ENCODE assay signal across 2 cellular contexts in the genomic region with DNA sequence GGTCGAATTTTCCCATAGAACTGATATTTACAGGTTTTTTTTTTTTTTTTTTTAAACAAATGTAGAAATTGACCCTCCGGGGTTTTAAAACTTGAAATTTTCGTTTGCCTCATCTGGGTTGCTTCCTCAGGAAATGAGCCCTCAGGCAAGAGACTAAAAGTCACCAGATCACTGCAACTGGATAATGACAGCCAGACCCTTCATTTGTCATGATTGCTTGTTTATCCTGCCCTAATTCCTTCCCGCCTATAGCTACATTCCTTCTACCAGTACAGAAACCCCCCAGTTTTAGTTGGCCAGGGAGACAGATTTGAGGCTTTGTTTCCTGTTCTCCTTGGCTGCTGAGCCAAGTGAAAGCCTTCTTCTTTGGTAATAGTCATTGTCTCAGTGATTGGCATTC.
TF ChIP-seq lines count a peak whose summit lies in the region.

No MANE protein-coding gene starts in this region.

TF ChIP-seq in H1, 55 proteins besides CTCF, POLR2A, EP300 and RAD21:
- no peak for TF ChIP-seq TAF1 (IDR thresholded peaks at IDR 0.05; ENCODE audit: low read depth, low read length)
- no peak for TF ChIP-seq POLR2AphosphoS5 (IDR thresholded peaks at IDR 0.05; ENCODE audit: low read depth, low read length)
- TF ChIP-seq HDAC2 (IDR thresholded peaks at IDR 0.05; ENCODE audit: borderline replicate concordance in 1 of 2, low read depth in 2 of 2, low read length in 2 of 2), result no peak
- no peak for TF ChIP-seq TEAD4 (IDR thresholded peaks at IDR 0.05; ENCODE audit: low read depth, low read length)
- TF ChIP-seq EGR1 (IDR thresholded peaks at IDR 0.05; ENCODE audit: borderline replicate concordance, low read depth, low read length), result no peak
- TF ChIP-seq RXRA (IDR thresholded peaks at IDR 0.05; ENCODE audit: insufficient read depth, low read depth, low read length), result no peak
- TF ChIP-seq ATF2 (IDR thresholded peaks at IDR 0.05; ENCODE audit: low read length), result no peak
- TF ChIP-seq TAF7 (optimal IDR thresholded peaks at IDR 0.05; ENCODE audit: borderline replicate concordance, low read depth, low read length), result no peak
- no peak for TF ChIP-seq MAFK (IDR thresholded peaks at IDR 0.05; ENCODE audit: low read depth, low read length)
- no peak for TF ChIP-seq CREB1 (IDR thresholded peaks at IDR 0.05)
- TF ChIP-seq, protein P1, sequence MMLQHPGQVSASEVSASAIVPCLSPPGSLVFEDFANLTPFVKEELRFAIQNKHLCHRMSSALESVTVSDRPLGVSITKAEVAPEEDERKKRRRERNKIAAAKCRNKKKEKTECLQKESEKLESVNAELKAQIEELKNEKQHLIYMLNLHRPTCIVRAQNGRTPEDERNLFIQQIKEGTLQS (IDR thresholded peaks at IDR 0.05; ENCODE audit: insufficient read depth, low read depth, low read length), result no peak
- no peak for TF ChIP-seq CTBP2 (IDR thresholded peaks at IDR 0.05; ENCODE audit: borderline replicate concordance, insufficient read depth, insufficient read length, low read length)
- TF ChIP-seq, protein P2, sequence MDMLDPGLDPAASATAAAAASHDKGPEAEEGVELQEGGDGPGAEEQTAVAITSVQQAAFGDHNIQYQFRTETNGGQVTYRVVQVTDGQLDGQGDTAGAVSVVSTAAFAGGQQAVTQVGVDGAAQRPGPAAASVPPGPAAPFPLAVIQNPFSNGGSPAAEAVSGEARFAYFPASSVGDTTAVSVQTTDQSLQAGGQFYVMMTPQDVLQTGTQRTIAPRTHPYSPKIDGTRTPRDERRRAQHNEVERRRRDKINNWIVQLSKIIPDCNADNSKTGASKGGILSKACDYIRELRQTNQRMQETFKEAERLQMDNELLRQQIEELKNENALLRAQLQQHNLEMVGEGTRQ (IDR thresholded peaks at IDR 0.05; ENCODE audit: low read length), result no peak
- no peak for TF ChIP-seq SP1 (IDR thresholded peaks at IDR 0.05; ENCODE audit: low read depth, low read length)
- no peak for TF ChIP-seq GABPA (IDR thresholded peaks at IDR 0.05; ENCODE audit: borderline replicate concordance, insufficient read depth, low read length)
- TF ChIP-seq CHD2 (IDR thresholded peaks at IDR 0.05; ENCODE audit: low read length), result no peak
- TF ChIP-seq EZH2 (IDR thresholded peaks at IDR 0.05; ENCODE audit: low read depth, low read length, severe bottlenecking), result no peak
- TF ChIP-seq JUN (IDR thresholded peaks at IDR 0.05; ENCODE audit: low read depth, low read length), result no peak
- TF ChIP-seq NANOG (IDR thresholded peaks at IDR 0.05; ENCODE audit: insufficient read depth, low read depth, low read length, poor library complexity, severe bottlenecking), result no peak
- no peak for TF ChIP-seq ZNF274 (IDR thresholded peaks at IDR 0.05; ENCODE audit: borderline replicate concordance, extremely low read depth, low read length)
TF ChIP-seq in H1: peak in this region for 0.

TF ChIP-seq in HepG2, 621 proteins besides CTCF, POLR2A, EP300 and RAD21:
- no peak for TF ChIP-seq SOX13 (IDR thresholded peaks at IDR 0.05)
- no peak for TF ChIP-seq SOX13 (CRISPR knock-in tag; conservative IDR thresholded peaks at IDR 0.05 in 1 of 2, IDR thresholded peaks at IDR 0.05 in 1 of 2)
- no peak for TF ChIP-seq FOSL2 (CRISPR knock-in tag; IDR thresholded peaks at IDR 0.05)
- no peak for TF ChIP-seq HOXA5 (CRISPR knock-in tag; IDR thresholded peaks at IDR 0.05)
- TF ChIP-seq ZNF296 (CRISPR knock-in tag; conservative IDR thresholded peaks at IDR 0.05), result no peak
- no peak for TF ChIP-seq NCOA1 (CRISPR knock-in tag; IDR thresholded peaks at IDR 0.05)
- no peak for TF ChIP-seq NFATC3 (CRISPR knock-in tag; IDR thresholded peaks at IDR 0.05)
TF ChIP-seq in HepG2: peak in this region for 0.
